In the genomic region with DNA sequence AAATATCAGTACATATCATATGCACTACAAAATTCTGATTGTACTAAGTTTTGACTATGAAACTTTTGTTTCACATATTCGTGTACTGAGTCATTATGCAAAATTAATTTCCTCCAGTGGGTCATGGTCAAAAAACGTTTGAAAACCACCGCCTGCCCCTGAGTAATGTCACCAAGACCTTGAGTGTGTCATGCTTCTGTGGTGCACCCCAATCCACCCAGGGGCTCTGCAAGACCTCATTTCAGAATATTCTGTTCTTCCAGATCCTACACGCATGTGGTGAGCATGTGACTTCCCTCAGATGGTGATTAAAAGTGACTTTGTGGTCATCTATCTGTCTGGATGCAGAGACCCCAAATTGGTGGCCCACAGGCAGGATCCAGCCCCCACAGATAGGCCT, we compare ENCODE assay signal across 10 cellular contexts. TPM values are rescaled to one million over a fixed set of nuclear protein-coding genes. Genes with fewer than 3 reads are reported as not detected.
A peak's percentile ranks its signal among the peaks of the same experiment; 100 is the strongest.
DNase-seq lines count a peak whose midpoint lies in the region; ATAC-seq and TF ChIP-seq lines count a peak whose summit lies in the region.
"Had no signal": no experiment of that assay in that cellular context is flagged by ENCODE, and none has a peak within 500 bp of the region (broad histone marks: within the 10 kb centered on the region; RNA-seq: fewer than 3 reads in every experiment).

No MANE protein-coding gene starts in this region.

- no peak overlapping the region for H3T11ph ChIP-seq in H9 (ENCODE audit: low read length)

- DNase-seq in activated CD4-positive, alpha-beta T cell treated with anti-CD3 and anti-CD28 coated beads for 48 hours: peak; percentile 47
- DNase-seq in activated CD4-positive, alpha-beta T cell treated with anti-CD3 and anti-CD28 coated beads, Interleukin-2, amount 50 U/mL, for 4 hours: no peak
- peak; percentile 37 to 50 for DNase-seq in activated T-cell treated with anti-CD3 and anti-CD28 coated beads, Interleukin-2, amount 50 U/mL, for 72 hours
- peak; percentile 7 to 29 for DNase-seq in stimulated activated CD4-positive, alpha-beta T cell treated with anti-CD3 and anti-CD28 coated beads, Interleukin-2, amount 100 ng/mL, for 48 hours
- DNase-seq in G401 (ENCODE audit: low spot score) (no peak), H9 (no peak), retina (no peak)
- DNase-seq: ACHN had no signal

- H3K79me2 ChIP-seq in H9 (ENCODE audit: insufficient read depth, low read length): no peaks in the 10 kb centered on the region

- no peak overlapping the region for H4K5ac ChIP-seq in H9 (ENCODE audit: insufficient read length, low read depth, low read length)

- no peak overlapping the region for H3K27ac Mint-ChIP-seq in activated T-cell treated with anti-CD3 and anti-CD28 coated beads, Interleukin-2, amount 50 U/mL, for 72 hours
- no peak overlapping the region; a peak in 1 of 7 replicates for H3K27ac Mint-ChIP-seq in H9

- H3K14ac ChIP-seq in H9 (ENCODE audit: insufficient read depth, low read length): no peak overlapping the region

- H4K8ac ChIP-seq in H9 (replicated peaks; ENCODE audit: insufficient read length, low read depth, low read length): no peak overlapping the region

- no peaks in the 10 kb centered on the region for H3K36me3 Mint-ChIP-seq in activated T-cell treated with anti-CD3 and anti-CD28 coated beads, Interleukin-2, amount 50 U/mL, for 72 hours (ENCODE audit: insufficient read depth in 2 of 2)
- no peaks in the 10 kb centered on the region for H3K36me3 Mint-ChIP-seq in H9 (ENCODE audit: insufficient read depth in 1 of 3, low read depth in 3 of 3)

- no peak overlapping the region for H2BK120ac ChIP-seq in H9 (ENCODE audit: low read depth, low read length, poor library complexity, severe bottlenecking)

- H3K4me2 ChIP-seq in H9 (ENCODE audit: insufficient read depth, insufficient read length, low read length): no peak overlapping the region

- no peak for TF ChIP-seq CTCF in H9 (conservative IDR thresholded peaks at IDR 0.05)

- H3K27ac ChIP-seq in H9 (ENCODE audit: insufficient read length, low read depth, low read length): no peak overlapping the region

- no peaks in the 10 kb centered on the region for H3K9me3 ChIP-seq in H9 (ENCODE audit: control insufficient read depth, low read depth, low read length)

- WGBS in H9 (ENCODE audit: extremely low coverage, insufficient read length, low lambda C conversion rate): no CpG with 5 or more reads among the region's 4 CpGs

- no peak overlapping the region for H4K91ac ChIP-seq in H9 (ENCODE audit: insufficient read length, low read depth, low read length)

- no peak overlapping the region for H2BK12ac ChIP-seq in H9 (ENCODE audit: insufficient read length, low read depth, low read length)

- H3K4me1 ChIP-seq in H9 (ENCODE audit: insufficient read depth, low read length): no peaks in the 10 kb centered on the region

- H3K4me1 Mint-ChIP-seq in activated T-cell treated with anti-CD3 and anti-CD28 coated beads, Interleukin-2, amount 50 U/mL, for 72 hours (ENCODE audit: low read depth): peaks cover 7% of the 10 kb centered on the region
- peaks cover 0 to under 1% of the 10 kb centered on the region in 2 experiments; a peak in 1 of 4 replicates for H3K4me1 Mint-ChIP-seq in H9

- no peak overlapping the region for H2AFZ ChIP-seq in H9 (ENCODE audit: low read length)

- no peak overlapping the region for H2AK5ac ChIP-seq in H9 (ENCODE audit: insufficient read length, low read length)

- H3K27me3 Mint-ChIP-seq in activated T-cell treated with anti-CD3 and anti-CD28 coated beads, Interleukin-2, amount 50 U/mL, for 72 hours (ENCODE audit: low read depth): peaks cover 5% of the 10 kb centered on the region
- H3K27me3 Mint-ChIP-seq in H9 (ENCODE audit: low read depth): no peaks in the 10 kb centered on the region; the same call in none of the 2 replicates

- no peak overlapping the region for H3K4ac ChIP-seq in H9 (ENCODE audit: low read depth, low read length)

- H3K9me3 Mint-ChIP-seq in activated T-cell treated with anti-CD3 and anti-CD28 coated beads, Interleukin-2, amount 50 U/mL, for 72 hours: no peaks in the 10 kb centered on the region
- H3K9me3 Mint-ChIP-seq in H9: no peaks in the 10 kb centered on the region

- in situ Hi-C loops in G401 (cut with HindIII; ENCODE audit: low sequenced_read_pairs): no loop called here

- H3K18ac ChIP-seq in H9 (ENCODE audit: insufficient read length, low read depth, low read length): no peak overlapping the region

- H3K9ac ChIP-seq in H9 (ENCODE audit: extremely low read depth, insufficient read length, low read length): no peak overlapping the region

- H3K23me2 ChIP-seq in H9 (ENCODE audit: insufficient read length, low read depth, low read length, poor library complexity, severe bottlenecking): no peaks in the 10 kb centered on the region

- no peak overlapping the region for H3K56ac ChIP-seq in H9 (ENCODE audit: insufficient read length, low read depth, low read length)

- no peak overlapping the region for H3K4me3 Mint-ChIP-seq in activated T-cell treated with anti-CD3 and anti-CD28 coated beads, Interleukin-2, amount 50 U/mL, for 72 hours
- no peak overlapping the region for H3K4me3 Mint-ChIP-seq in H9

- H3K23ac ChIP-seq in H9 (ENCODE audit: insufficient read length, low read depth, low read length): no peak overlapping the region

- peak; percentile 77 for ATAC-seq in HG02885 (IDR thresholded peaks at IDR 0.05; ENCODE audit: poor library complexity, unreplicated experiment)
- peak; percentile 89 to 92 for ATAC-seq in activated T-cell treated with anti-CD3 and anti-CD28 coated beads, Interleukin-2, amount 50 U/mL, for 72 hours (replicated peaks in 1 of 2)

- no peak overlapping the region for H2BK20ac ChIP-seq in H9 (ENCODE audit: low read depth, low read length, poor library complexity, severe bottlenecking)

- no peaks in the 10 kb centered on the region for H3K27me3 ChIP-seq in H9 (ENCODE audit: insufficient read depth, low read length)

- no peaks in the 10 kb centered on the region for H3K79me1 ChIP-seq in H9 (ENCODE audit: insufficient read depth, low read depth, low read length, poor library complexity, severe bottlenecking)

- H2BK15ac ChIP-seq in H9 (ENCODE audit: low read depth, low read length): no peak overlapping the region

- H4K20me1 ChIP-seq in H9 (ENCODE audit: control insufficient read depth, insufficient read depth, insufficient read length): no peaks in the 10 kb centered on the region

- no peak overlapping the region for H2BK5ac ChIP-seq in H9 (ENCODE audit: insufficient read length, low read length)

RNA-seq across cellular contexts. Expression of gene ABLIM3, which starts 31.0 kb away (rescaled TPM):
- under 1 TPM; 0.14 to 0.19 TPM for total RNA-seq in activated T-cell treated with anti-CD3 and anti-CD28 coated beads, Interleukin-2, amount 50 U/mL, for 72 hours
- total RNA-seq in G401 (2014; rRNA removed; shearing (Covaris generic)): 1.1 TPM in 1 of 2 replicates, not detected in the other
- total RNA-seq in H9 (2021): 0.20 and 0.29 TPM in 2 replicates
- total RNA-seq: T-helper 2 cell treated with Interferon-gamma antibody and Interleukin-4, amounts not matched to agents 100 ng/mL and 5 ng/mL, for 36 hours had no signal

Comparison
In these comparisons a context has a peak if more than half of its experiments do, and no peak if none do; other contexts are left out.
1. DNase-seq: peak in activated CD4-positive, alpha-beta T cell treated with anti-CD3 and anti-CD28 coated beads for 48 hours (single experiment), activated T-cell treated with anti-CD3 and anti-CD28 coated beads, Interleukin-2, amount 50 U/mL, for 72 hours (2 of 2) and stimulated activated CD4-positive, alpha-beta T cell treated with anti-CD3 and anti-CD28 coated beads, Interleukin-2, amount 100 ng/mL, for 48 hours (2 of 2); none in activated CD4-positive, alpha-beta T cell treated with anti-CD3 and anti-CD28 coated beads, Interleukin-2, amount 50 U/mL, for 4 hours (0 of 2), G401 (single experiment), H9 (single experiment) and retina (single experiment).